ENCODE assay signal across 2 cellular contexts in genomic region chr4:119271361-119272085, GRCh38.
TF ChIP-seq lines count a peak whose summit lies in the region.

No MANE protein-coding gene starts in this region.

TF ChIP-seq in endothelial cell of umbilical vein, 7 proteins besides CTCF, POLR2A, EP300 and RAD21:
- TF ChIP-seq GATA2 (IDR thresholded peaks at IDR 0.05; ENCODE audit: insufficient read depth, insufficient read length, low read depth, low read length) (no peak), EZH2 (IDR thresholded peaks at IDR 0.05; ENCODE audit: borderline replicate concordance, low read depth, low read length, severe bottlenecking) (no peak), JUN (IDR thresholded peaks at IDR 0.05; ENCODE audit: borderline replicate concordance, insufficient read depth, insufficient read length, low read depth) (no peak), FOS (IDR thresholded peaks at IDR 0.05; ENCODE audit: borderline replicate concordance, insufficient read depth, low read length) (no peak), MYC (IDR thresholded peaks at IDR 0.05; ENCODE audit: low read depth, low read length) (no peak), MAX (IDR thresholded peaks at IDR 0.05; ENCODE audit: insufficient read depth, insufficient read length) (no peak), POLR2AphosphoS5 (IDR thresholded peaks at IDR 0.05; ENCODE audit: insufficient read depth, low read depth, low read length) (no peak)
TF ChIP-seq in endothelial cell of umbilical vein: peak in this region for 0.

TF ChIP-seq in SK-N-SH, 30 proteins besides CTCF, POLR2A, EP300 and RAD21:
- no peak for TF ChIP-seq SMC3 (IDR thresholded peaks at IDR 0.05; ENCODE audit: low read depth, low read length)
- TF ChIP-seq MEF2A (IDR thresholded peaks at IDR 0.05; ENCODE audit: borderline replicate concordance, low read depth) = no peak
- no peak for TF ChIP-seq FOXJ3 (CRISPR knock-in tag; IDR thresholded peaks at IDR 0.05)
- TF ChIP-seq POLR2AphosphoS5 (IDR thresholded peaks at IDR 0.05; ENCODE audit: low read depth, low read length) = no peak
- no peak for TF ChIP-seq YY1 (IDR thresholded peaks at IDR 0.05; ENCODE audit: low read depth)
- no peak for TF ChIP-seq FOXM1 (IDR thresholded peaks at IDR 0.05; ENCODE audit: low read depth)
- no peak for TF ChIP-seq FOSL2 (IDR thresholded peaks at IDR 0.05; ENCODE audit: borderline replicate concordance, low read depth)
- no peak for TF ChIP-seq TEAD4 (IDR thresholded peaks at IDR 0.05; ENCODE audit: borderline replicate concordance, insufficient read depth)
- TF ChIP-seq SIN3A (IDR thresholded peaks at IDR 0.05; ENCODE audit: borderline replicate concordance, low read depth, low read length) = no peak
- no peak for TF ChIP-seq CHD2 (IDR thresholded peaks at IDR 0.05; ENCODE audit: low read length, partially characterized antibody)
